Comparison of ENCODE assay signal across 1 cellular context in genomic region chr6:37049735-37049989, GRCh38.
A peak's percentile ranks its signal among the peaks of the same experiment; 100 is the strongest.
TF ChIP-seq lines count a peak whose summit lies in the region.

No MANE protein-coding gene starts in this region.

TF ChIP-seq in HepG2, 621 proteins besides CTCF, POLR2A, EP300 and RAD21:
- TF ChIP-seq ZNF430 (CRISPR knock-in tag; IDR thresholded peaks at IDR 0.05), result 0 out of 2 replicates have a peak, but pooled peaks have one; percentile 26
- no peak for TF ChIP-seq ZNF546 (CRISPR knock-in tag; conservative IDR thresholded peaks at IDR 0.05)
